ENCODE assay signal across 23 cellular contexts in genomic region chr2:156918410-156918809, GRCh38.
DNase-seq lines count a peak whose midpoint lies in the region; ATAC-seq, FAIRE-seq and TF ChIP-seq lines count a peak whose summit lies in the region.
"Had no signal": no experiment of that assay in that cellular context is flagged by ENCODE, and none has a peak within 500 bp of the region (broad histone marks: within the 10 kb centered on the region; RNA-seq: fewer than 3 reads in every experiment).

No MANE protein-coding gene starts in this region.

- H3K36me3 ChIP-seq in astrocyte (ENCODE audit: insufficient read depth, low read length) (no peaks in the 10 kb centered on the region), body of pancreas (replicated peaks in 1 of 2; ENCODE audit: insufficient read depth in 1 of 2, low read depth in 2 of 2) (no peaks in the 10 kb centered on the region), HepG2 (replicated peaks in 1 of 2; ENCODE audit: control insufficient read depth in 1 of 2, insufficient read depth in 2 of 2, low read length in 2 of 2) (no peaks in the 10 kb centered on the region)
- H3K36me3 ChIP-seq: prostate gland, thoracic aorta had no signal

- FAIRE-seq in astrocyte (lab: Jason Lieb, UNC), result no peak
- FAIRE-seq in HepG2 (lab: Jason Lieb, UNC), result no peak

- POLR2A ChIA-PET in HepG2 (lab: Yijun Ruan, JAX), result no interaction called here

- H3K4me3 Mint-ChIP-seq in astrocyte (ENCODE audit: unreplicated experiment), result no peak overlapping the region
- H3K4me3 Mint-ChIP-seq: activated CD4-positive, alpha-beta T cell treated with anti-CD3 and anti-CD28 coated beads, Interleukin-2, amount 10 ng/mL, durations not matched to agents 24 days and 14 days; activated naive CD4-positive, alpha-beta T cell treated with anti-CD3 and anti-CD28 coated beads, Interleukin-2, amount 10 ng/mL, durations not matched to agents 7 days and 5 days; brain; naive B cell had no signal

- H3K9me3 ChIP-seq in astrocyte (ENCODE audit: insufficient read depth, low read depth, low read length), result no peaks in the 10 kb centered on the region
- H3K9me3 ChIP-seq in body of pancreas, result no peaks in the 10 kb centered on the region
- peaks cover 28% of the 10 kb centered on the region for H3K9me3 ChIP-seq in HepG2 (ENCODE audit: low read length)
- H3K9me3 ChIP-seq: prostate gland, thoracic aorta had no signal

- intact Hi-C loops in body of pancreas (cut with DNase I) (no loop called here), HepG2 (cut with micrococcal nuclease; ENCODE audit: unreplicated experiment) (no loop called here)

- no peaks in the 10 kb centered on the region for H4K20me1 ChIP-seq in astrocyte (ENCODE audit: insufficient read depth, low read length)
- H4K20me1 ChIP-seq in HepG2 (ENCODE audit: insufficient read depth, low read length), result no peaks in the 10 kb centered on the region

- peak overlapping the region; percentile 59 for H3K27ac Mint-ChIP-seq in astrocyte (ENCODE audit: unreplicated experiment)
- H3K27ac Mint-ChIP-seq: activated CD4-positive, alpha-beta T cell treated with anti-CD3 and anti-CD28 coated beads, Interleukin-2, amount 10 ng/mL, durations not matched to agents 24 days and 14 days; activated naive CD4-positive, alpha-beta T cell treated with anti-CD3 and anti-CD28 coated beads, Interleukin-2, amount 10 ng/mL, durations not matched to agents 7 days and 5 days; brain; naive B cell had no signal

- CTCF ChIA-PET in HepG2 (lab: Yijun Ruan, JAX; ENCODE audit: low intra/inter-chr PET ratio, low total read pairs), result no interaction called here

- no peak overlapping the region for H2AFZ ChIP-seq in astrocyte (ENCODE audit: low read depth, low read length)
- H2AFZ ChIP-seq in HepG2 (ENCODE audit: low read length), result no peak overlapping the region

- H3K9ac ChIP-seq in astrocyte (ENCODE audit: low read length) (no peak overlapping the region), HepG2 (ENCODE audit: insufficient read depth, low read depth, low read length) (no peak overlapping the region)
- H3K9ac ChIP-seq: SK-N-SH had no signal

- H3K4me1 ChIP-seq in astrocyte (ENCODE audit: insufficient read depth, low read length) (no peaks in the 10 kb centered on the region), body of pancreas (no peaks in the 10 kb centered on the region), HepG2 (ENCODE audit: insufficient read depth, low read length) (no peaks in the 10 kb centered on the region)
- H3K4me1 ChIP-seq: prostate gland had no signal

- peaks cover 2% of the 10 kb centered on the region for H3K9me3 Mint-ChIP-seq in astrocyte (ENCODE audit: unreplicated experiment)

- no peaks in the 10 kb centered on the region for H3K27me3 Mint-ChIP-seq in astrocyte (ENCODE audit: low read depth, unreplicated experiment)
- H3K27me3 Mint-ChIP-seq: activated naive CD4-positive, alpha-beta T cell treated with anti-CD3 and anti-CD28 coated beads, Interleukin-2, amount 10 ng/mL, durations not matched to agents 7 days and 5 days had no signal

- no peaks in the 10 kb centered on the region for H3K79me2 ChIP-seq in astrocyte (ENCODE audit: insufficient read depth, low read length)
- H3K79me2 ChIP-seq in HepG2 (ENCODE audit: insufficient read depth, low read length), result no peaks in the 10 kb centered on the region

- H3K27ac ChIP-seq in astrocyte (ENCODE audit: low read depth, low read length) (no peak overlapping the region), body of pancreas (no peak overlapping the region), HepG2 (ENCODE audit: extremely low read length, insufficient read depth, low read length) (no peak overlapping the region)
- H3K27ac ChIP-seq: dorsolateral prefrontal cortex, prostate gland, thoracic aorta had no signal

- in situ Hi-C loops in HepG2 (cut with HindIII; ENCODE audit: extremely low pct_ligation_motif_present, low pct_unique_long_range_greater_than_20kb), result no loop called here

- H3K4me3 ChIP-seq in astrocyte (ENCODE audit: insufficient read depth, low read depth, low read length) (no peak overlapping the region), body of pancreas (no peak overlapping the region), HepG2 (replicated peaks in 1 of 3; ENCODE audit: insufficient read depth in 1 of 3, low read depth in 2 of 3, low read length in 3 of 3) (no peak overlapping the region)
- H3K4me3 ChIP-seq: dorsolateral prefrontal cortex, prostate gland, thoracic aorta had no signal

- H3K4me1 Mint-ChIP-seq in astrocyte (ENCODE audit: low read depth, unreplicated experiment), result peaks cover 9% of the 10 kb centered on the region
- H3K4me1 Mint-ChIP-seq: activated CD4-positive, alpha-beta T cell treated with anti-CD3 and anti-CD28 coated beads, Interleukin-2, amount 10 ng/mL, durations not matched to agents 24 days and 14 days; activated naive CD4-positive, alpha-beta T cell treated with anti-CD3 and anti-CD28 coated beads, Interleukin-2, amount 10 ng/mL, durations not matched to agents 7 days and 5 days; brain; naive B cell had no signal

- DNase-seq in H4 (ENCODE audit: low spot score) (peak; percentile 16), astrocyte (ENCODE audit: low read depth) (peak; percentile 42), iPS DF 19.7 (ENCODE audit: low read depth, low spot score) (peak; percentile 64), non-pigmented ciliary epithelial cell (ENCODE audit: low read depth) (peak; percentile 19), T-helper 2 cell (no peak), body of pancreas (no peak), HepG2 (ENCODE audit: low spot score) (no peak)
- DNase-seq: activated CD4-positive, alpha-beta T cell treated with anti-CD3 and anti-CD28 coated beads, Interleukin-2, amount 10 ng/mL, durations not matched to agents 24 days and 14 days; activated naive CD4-positive, alpha-beta T cell treated with anti-CD3 and anti-CD28 coated beads, Interleukin-2, amount 10 ng/mL, durations not matched to agents 7 days and 5 days; AML-193; Calu3; dorsolateral prefrontal cortex; hippocampal formation; KG1; left ventricle myocardium superior; naive B cell; NCI-H1092; NCI-H69; SK-N-SH had no signal

- H3K4me2 ChIP-seq in astrocyte (ENCODE audit: low read length) (peak overlapping the region; percentile 32), HepG2 (ENCODE audit: low read depth, low read length) (no peak overlapping the region)
- H3K4me2 ChIP-seq: SK-N-SH had no signal

- TF ChIP-seq RAD21 in HepG2 (CRISPR knock-in tag; IDR thresholded peaks at IDR 0.05), result no peak

- TF ChIP-seq POLR2A in body of pancreas (IDR thresholded peaks at IDR 0.05), result no peak
- TF ChIP-seq POLR2A in HepG2 (IDR thresholded peaks at IDR 0.05; ENCODE audit: insufficient read depth in 1 of 2, low read depth in 2 of 2, low read length in 2 of 2), result no peak

- TF ChIP-seq CTCF in astrocyte (IDR thresholded peaks at IDR 0.05; ENCODE audit: insufficient read depth, low read depth, low read length) (no peak), body of pancreas (IDR thresholded peaks at IDR 0.05) (no peak), HepG2 (CRISPR knock-in tag; IDR thresholded peaks at IDR 0.05) (no peak)

- no peak for ATAC-seq in HG03097 (IDR thresholded peaks at IDR 0.05; ENCODE audit: low FRiP score, unreplicated experiment)
- no peak for ATAC-seq in body of pancreas
- no peak for ATAC-seq in HepG2
- ATAC-seq: left ventricle myocardium superior had no signal

- H3K36me3 Mint-ChIP-seq in astrocyte (ENCODE audit: low read depth, unreplicated experiment), result peaks cover 3% of the 10 kb centered on the region
- H3K36me3 Mint-ChIP-seq: activated naive CD4-positive, alpha-beta T cell treated with anti-CD3 and anti-CD28 coated beads, Interleukin-2, amount 10 ng/mL, durations not matched to agents 7 days and 5 days; brain; naive B cell had no signal

- no peaks in the 10 kb centered on the region for H3K27me3 ChIP-seq in astrocyte (ENCODE audit: insufficient read depth, low read length)
- no peaks in the 10 kb centered on the region for H3K27me3 ChIP-seq in body of pancreas
- no peaks in the 10 kb centered on the region for H3K27me3 ChIP-seq in HepG2 (ENCODE audit: control insufficient read depth in 1 of 2, insufficient read depth in 2 of 2, low read length in 2 of 2)
- H3K27me3 ChIP-seq: dorsolateral prefrontal cortex had no signal

- 13 to 15% methylated on average over 1 of the region's 1 CpG for WGBS in body of pancreas, 2 donors
- 2% methylated on average over 1 of the region's 1 CpG for WGBS in HepG2 (ENCODE audit: low lambda C conversion rate)

- no peak for TF ChIP-seq EP300 in HepG2 (IDR thresholded peaks at IDR 0.05; ENCODE audit: low read depth in 2 of 2, low read length in 2 of 2)
- no peak for TF ChIP-seq EP300 in HepG2 (CRISPR knock-in tag; IDR thresholded peaks at IDR 0.05; ENCODE audit: borderline replicate concordance)

- no TSS peak for BruUV-seq in HepG2 (replicated peaks; lab: Mats Ljungman, UMichigan)

TF ChIP-seq in HepG2, 621 proteins besides CTCF, POLR2A, EP300 and RAD21 (continues in another document):
- TF ChIP-seq ZNF605 (CRISPR knock-in tag; IDR thresholded peaks at IDR 0.05) (no peak), THAP8 (CRISPR knock-in tag; IDR thresholded peaks at IDR 0.05; ENCODE audit: borderline replicate concordance) (no peak), RXRA (CRISPR knock-in tag; IDR thresholded peaks at IDR 0.05) (no peak), ZNF772 (CRISPR knock-in tag; IDR thresholded peaks at IDR 0.05) (no peak), DMTF1 (CRISPR knock-in tag; IDR thresholded peaks at IDR 0.05) (no peak), ZNF382 (CRISPR knock-in tag; IDR thresholded peaks at IDR 0.05; ENCODE audit: borderline replicate concordance) (no peak), ZBTB7B (CRISPR knock-in tag; IDR thresholded peaks at IDR 0.05) (no peak)

Comparison
In these comparisons a context has a peak if more than half of its experiments do, and no peak if none do; other contexts are left out.
1. DNase-seq: peak in H4 (single experiment), astrocyte (single experiment), iPS DF 19.7 (single experiment) and non-pigmented ciliary epithelial cell (single experiment); none in T-helper 2 cell (0 of 5), body of pancreas (0 of 4) and HepG2 (single experiment).